ENCODE assay signal across 19 cellular contexts in genomic region chr17:29911641-29912177, GRCh38. TPM values are rescaled to one million over a fixed set of nuclear protein-coding genes. Genes with fewer than 3 reads are reported as not detected.
"Had no signal": no experiment of that assay in that cellular context is flagged by ENCODE, and none has a peak within 500 bp of the region (broad histone marks: within the 10 kb centered on the region; RNA-seq: fewer than 3 reads in every experiment).

No MANE protein-coding gene starts in this region.

- H3K4me1 ChIP-seq: ascending aorta, lower lobe of right lung, neural progenitor cell, thyroid gland had no signal

- H3K27me3 ChIP-seq: ascending aorta, foreskin keratinocyte, neural progenitor cell, thyroid gland, upper lobe of right lung had no signal

- H2AFZ ChIP-seq: neural progenitor cell had no signal

- FAIRE-seq: bronchial epithelial cell, kidney, TTC549 had no signal

- DNase-seq: activated gamma-delta T cell treated with Interleukin-2 at 50 U/mL for 16 hours; activated T-cell treated with anti-CD3 and anti-CD28 coated beads, Interleukin-2, amount 50 U/mL, for 1 hour; foreskin keratinocyte; kidney; lower lobe of right lung; naive thymus-derived CD8-positive, alpha-beta T cell; right cardiac atrium; stimulated activated CD4-positive, alpha-beta T cell treated with anti-CD3 and anti-CD28 coated beads, Interleukin-4, amount 100 ng/mL, for 4 hours; substantia nigra; T-cell; thyroid gland; upper lobe of right lung had no signal

- H3K36me3 ChIP-seq: ascending aorta, lower lobe of right lung, neural progenitor cell, thyroid gland, upper lobe of right lung had no signal

- H3K9me3 ChIP-seq: ascending aorta, lower lobe of right lung, thyroid gland, upper lobe of right lung had no signal

- H3K4me3 ChIP-seq: ascending aorta, lower lobe of right lung, neural progenitor cell, thyroid gland, upper lobe of right lung had no signal

- H3K4me2 ChIP-seq: neural progenitor cell had no signal

- H3K27ac ChIP-seq: ascending aorta, foreskin keratinocyte, lower lobe of right lung, neural progenitor cell, thyroid gland, upper lobe of right lung had no signal

- H3K9ac ChIP-seq: neural progenitor cell had no signal

- ATAC-seq: foreskin keratinocyte; left lobe of liver; lower lobe of right lung; naive thymus-derived CD8-positive, alpha-beta T cell; right cardiac atrium; T-cell; upper lobe of right lung; WTC11 had no signal

RNA-seq across cellular contexts. Expression of gene EFCAB5, which starts 29.7 kb away (rescaled TPM):
- total RNA-seq: bronchial epithelial cell, left lobe of liver, mesenteric fat pad had no signal
